In genomic region chr9:135925496-135926133, GRCh38 we compare ENCODE assay signal across 2 cellular contexts.
TF ChIP-seq lines count a peak whose summit lies in the region.

No MANE protein-coding gene starts in this region.

TF ChIP-seq in IMR-90, 13 proteins besides CTCF, POLR2A, EP300 and RAD21:
- no peak for TF ChIP-seq CHD1 (IDR thresholded peaks at IDR 0.05; ENCODE audit: low read depth, low read length)
- TF ChIP-seq NFE2L2 (IDR thresholded peaks at IDR 0.05; ENCODE audit: low read depth, low read length) = no peak
- TF ChIP-seq FOS (IDR thresholded peaks at IDR 0.05; ENCODE audit: low read depth, low read length) = no peak
- TF ChIP-seq BHLHE40 (IDR thresholded peaks at IDR 0.05; ENCODE audit: low read depth, low read length) = no peak
- TF ChIP-seq, protein P1, sequence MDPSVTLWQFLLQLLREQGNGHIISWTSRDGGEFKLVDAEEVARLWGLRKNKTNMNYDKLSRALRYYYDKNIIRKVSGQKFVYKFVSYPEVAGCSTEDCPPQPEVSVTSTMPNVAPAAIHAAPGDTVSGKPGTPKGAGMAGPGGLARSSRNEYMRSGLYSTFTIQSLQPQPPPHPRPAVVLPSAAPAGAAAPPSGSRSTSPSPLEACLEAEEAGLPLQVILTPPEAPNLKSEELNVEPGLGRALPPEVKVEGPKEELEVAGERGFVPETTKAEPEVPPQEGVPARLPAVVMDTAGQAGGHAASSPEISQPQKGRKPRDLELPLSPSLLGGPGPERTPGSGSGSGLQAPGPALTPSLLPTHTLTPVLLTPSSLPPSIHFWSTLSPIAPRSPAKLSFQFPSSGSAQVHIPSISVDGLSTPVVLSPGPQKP (IDR thresholded peaks at IDR 0.05; ENCODE audit: borderline replicate concordance, low read depth, low read length) = no peak
- TF ChIP-seq MAFK (IDR thresholded peaks at IDR 0.05; ENCODE audit: low read depth, low read length) = no peak

TF ChIP-seq in HepG2, 621 proteins besides CTCF, POLR2A, EP300 and RAD21:
- TF ChIP-seq ZNF567 (CRISPR knock-in tag; IDR thresholded peaks at IDR 0.05; ENCODE audit: borderline replicate concordance) (no peak), ZNF572 (CRISPR knock-in tag; IDR thresholded peaks at IDR 0.05) (no peak), ZNF121 (CRISPR knock-in tag; IDR thresholded peaks at IDR 0.05) (0 out of 2 replicates have a peak, but pooled peaks have one; percentile 9)
